1 cellular context compared by ENCODE assay signal in genomic region chr1:207241164-207241934, GRCh38.
TF ChIP-seq lines count a peak whose summit lies in the region.

No MANE protein-coding gene starts in this region.

TF ChIP-seq in HepG2, 621 proteins besides CTCF, POLR2A, EP300 and RAD21 (continued from another document):
- TF ChIP-seq MNT (IDR thresholded peaks at IDR 0.05) (peak; percentile 61), NR1H2 (CRISPR knock-in tag; IDR thresholded peaks at IDR 0.05; ENCODE audit: borderline replicate concordance, low read depth) (no peak), FOXK1 (CRISPR knock-in tag; IDR thresholded peaks at IDR 0.05; ENCODE audit: borderline replicate concordance, low read depth) (peak; percentile 57; the same call in 1 of the 2 replicates), HMG20A (CRISPR knock-in tag; IDR thresholded peaks at IDR 0.05; ENCODE audit: borderline replicate concordance) (peak; percentile 43), NR2F6 (IDR thresholded peaks at IDR 0.05) (peak; percentile 82), NR2F6 (CRISPR knock-in tag; IDR thresholded peaks at IDR 0.05) (peak; percentile 89), ZNF441 (CRISPR knock-in tag; IDR thresholded peaks at IDR 0.05; ENCODE audit: borderline replicate concordance) (peak; percentile 27; the same call in 1 of the 2 replicates), ZBTB26 (CRISPR knock-in tag; IDR thresholded peaks at IDR 0.05; ENCODE audit: borderline replicate concordance) (0 out of 2 replicates have a peak, but pooled peaks have one; percentile 42), ZBTB25 (CRISPR knock-in tag; IDR thresholded peaks at IDR 0.05) (peak; percentile 31; the same call in 1 of the 2 replicates), MXD4 (CRISPR knock-in tag; IDR thresholded peaks at IDR 0.05) (peak; percentile 54; the same call in 1 of the 2 replicates), ZBTB21 (CRISPR knock-in tag; IDR thresholded peaks at IDR 0.05) (no peak), TBX2 (CRISPR knock-in tag; IDR thresholded peaks at IDR 0.05; ENCODE audit: borderline replicate concordance) (peak; percentile 54; the same call in 1 of the 2 replicates), ONECUT2 (CRISPR knock-in tag; IDR thresholded peaks at IDR 0.05) (peak; percentile 53; the same call in 1 of the 2 replicates), NCOA2 (CRISPR knock-in tag; IDR thresholded peaks at IDR 0.05) (peak; percentile 84), ELF3 (CRISPR knock-in tag; IDR thresholded peaks at IDR 0.05) (0 out of 2 replicates have a peak, but pooled peaks have one; percentile 17), NR0B2 (CRISPR knock-in tag; IDR thresholded peaks at IDR 0.05) (no peak), CBX5 (CRISPR knock-in tag; IDR thresholded peaks at IDR 0.05; ENCODE audit: borderline replicate concordance) (peak; percentile 41; the same call in 1 of the 2 replicates), SOX13 (IDR thresholded peaks at IDR 0.05) (no peak), SOX13 (CRISPR knock-in tag; conservative IDR thresholded peaks at IDR 0.05 in 1 of 2, IDR thresholded peaks at IDR 0.05 in 1 of 2) (peak in 1 of 2 experiments; percentile 54; a peak in 1 of 4 replicates), HNF4G (IDR thresholded peaks at IDR 0.05; ENCODE audit: borderline replicate concordance, low read depth, low read length) (no peak; the same call in 1 of the 2 replicates), HNF4G (CRISPR knock-in tag; IDR thresholded peaks at IDR 0.05; ENCODE audit: borderline replicate concordance, low read depth) (peak; percentile 39; the same call in 1 of the 2 replicates), KAT2B (IDR thresholded peaks at IDR 0.05; ENCODE audit: borderline replicate concordance, low read depth, low read length) (peak; percentile 75; the same call in 1 of the 2 replicates), FOSL2 (CRISPR knock-in tag; IDR thresholded peaks at IDR 0.05) (peak; percentile 70), MLX (CRISPR knock-in tag; IDR thresholded peaks at IDR 0.05) (peak; percentile 88), KAT8 (CRISPR knock-in tag; IDR thresholded peaks at IDR 0.05) (peak; percentile 60; the same call in 1 of the 2 replicates), CBX2 (IDR thresholded peaks at IDR 0.05; ENCODE audit: low read depth, low read length) (no peak), CBX2 (CRISPR knock-in tag; IDR thresholded peaks at IDR 0.05; ENCODE audit: low read depth) (no peak), SOX5 (CRISPR knock-in tag; IDR thresholded peaks at IDR 0.05; ENCODE audit: borderline replicate concordance) (peak; percentile 73; the same call in 1 of the 2 replicates)
- TF ChIP-seq, protein P1, sequence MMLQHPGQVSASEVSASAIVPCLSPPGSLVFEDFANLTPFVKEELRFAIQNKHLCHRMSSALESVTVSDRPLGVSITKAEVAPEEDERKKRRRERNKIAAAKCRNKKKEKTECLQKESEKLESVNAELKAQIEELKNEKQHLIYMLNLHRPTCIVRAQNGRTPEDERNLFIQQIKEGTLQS (CRISPR knock-in tag; IDR thresholded peaks at IDR 0.05), result no peak
- TF ChIP-seq, protein P2, sequence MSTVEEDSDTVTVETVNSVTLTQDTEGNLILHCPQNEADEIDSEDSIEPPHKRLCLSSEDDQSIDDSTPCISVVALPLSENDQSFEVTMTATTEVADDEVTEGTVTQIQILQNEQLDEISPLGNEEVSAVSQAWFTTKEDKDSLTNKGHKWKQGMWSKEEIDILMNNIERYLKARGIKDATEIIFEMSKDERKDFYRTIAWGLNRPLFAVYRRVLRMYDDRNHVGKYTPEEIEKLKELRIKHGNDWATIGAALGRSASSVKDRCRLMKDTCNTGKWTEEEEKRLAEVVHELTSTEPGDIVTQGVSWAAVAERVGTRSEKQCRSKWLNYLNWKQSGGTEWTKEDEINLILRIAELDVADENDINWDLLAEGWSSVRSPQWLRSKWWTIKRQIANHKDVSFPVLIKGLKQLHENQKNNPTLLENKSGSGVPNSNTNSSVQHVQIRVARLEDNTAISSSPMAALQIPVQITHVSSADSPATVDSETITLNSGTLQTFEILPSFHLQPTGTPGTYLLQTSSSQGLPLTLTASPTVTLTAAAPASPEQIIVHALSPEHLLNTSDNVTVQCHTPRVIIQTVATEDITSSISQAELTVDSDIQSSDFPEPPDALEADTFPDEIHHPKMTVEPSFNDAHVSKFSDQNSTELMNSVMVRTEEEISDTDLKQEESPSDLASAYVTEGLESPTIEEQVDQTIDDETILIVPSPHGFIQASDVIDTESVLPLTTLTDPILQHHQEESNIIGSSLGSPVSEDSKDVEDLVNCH (CRISPR knock-in tag; IDR thresholded peaks at IDR 0.05), result no peak
- TF ChIP-seq, protein P3, sequence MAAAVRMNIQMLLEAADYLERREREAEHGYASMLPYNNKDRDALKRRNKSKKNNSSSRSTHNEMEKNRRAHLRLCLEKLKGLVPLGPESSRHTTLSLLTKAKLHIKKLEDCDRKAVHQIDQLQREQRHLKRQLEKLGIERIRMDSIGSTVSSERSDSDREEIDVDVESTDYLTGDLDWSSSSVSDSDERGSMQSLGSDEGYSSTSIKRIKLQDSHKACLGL (CRISPR knock-in tag; IDR thresholded peaks at IDR 0.05), result no peak
- TF ChIP-seq, protein P4, sequence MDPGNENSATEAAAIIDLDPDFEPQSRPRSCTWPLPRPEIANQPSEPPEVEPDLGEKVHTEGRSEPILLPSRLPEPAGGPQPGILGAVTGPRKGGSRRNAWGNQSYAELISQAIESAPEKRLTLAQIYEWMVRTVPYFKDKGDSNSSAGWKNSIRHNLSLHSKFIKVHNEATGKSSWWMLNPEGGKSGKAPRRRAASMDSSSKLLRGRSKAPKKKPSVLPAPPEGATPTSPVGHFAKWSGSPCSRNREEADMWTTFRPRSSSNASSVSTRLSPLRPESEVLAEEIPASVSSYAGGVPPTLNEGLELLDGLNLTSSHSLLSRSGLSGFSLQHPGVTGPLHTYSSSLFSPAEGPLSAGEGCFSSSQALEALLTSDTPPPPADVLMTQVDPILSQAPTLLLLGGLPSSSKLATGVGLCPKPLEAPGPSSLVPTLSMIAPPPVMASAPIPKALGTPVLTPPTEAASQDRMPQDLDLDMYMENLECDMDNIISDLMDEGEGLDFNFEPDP (CRISPR knock-in tag; conservative IDR thresholded peaks at IDR 0.05), result 0 out of 2 replicates have a peak, but pooled peaks have one; percentile 90
- TF ChIP-seq, protein P5, sequence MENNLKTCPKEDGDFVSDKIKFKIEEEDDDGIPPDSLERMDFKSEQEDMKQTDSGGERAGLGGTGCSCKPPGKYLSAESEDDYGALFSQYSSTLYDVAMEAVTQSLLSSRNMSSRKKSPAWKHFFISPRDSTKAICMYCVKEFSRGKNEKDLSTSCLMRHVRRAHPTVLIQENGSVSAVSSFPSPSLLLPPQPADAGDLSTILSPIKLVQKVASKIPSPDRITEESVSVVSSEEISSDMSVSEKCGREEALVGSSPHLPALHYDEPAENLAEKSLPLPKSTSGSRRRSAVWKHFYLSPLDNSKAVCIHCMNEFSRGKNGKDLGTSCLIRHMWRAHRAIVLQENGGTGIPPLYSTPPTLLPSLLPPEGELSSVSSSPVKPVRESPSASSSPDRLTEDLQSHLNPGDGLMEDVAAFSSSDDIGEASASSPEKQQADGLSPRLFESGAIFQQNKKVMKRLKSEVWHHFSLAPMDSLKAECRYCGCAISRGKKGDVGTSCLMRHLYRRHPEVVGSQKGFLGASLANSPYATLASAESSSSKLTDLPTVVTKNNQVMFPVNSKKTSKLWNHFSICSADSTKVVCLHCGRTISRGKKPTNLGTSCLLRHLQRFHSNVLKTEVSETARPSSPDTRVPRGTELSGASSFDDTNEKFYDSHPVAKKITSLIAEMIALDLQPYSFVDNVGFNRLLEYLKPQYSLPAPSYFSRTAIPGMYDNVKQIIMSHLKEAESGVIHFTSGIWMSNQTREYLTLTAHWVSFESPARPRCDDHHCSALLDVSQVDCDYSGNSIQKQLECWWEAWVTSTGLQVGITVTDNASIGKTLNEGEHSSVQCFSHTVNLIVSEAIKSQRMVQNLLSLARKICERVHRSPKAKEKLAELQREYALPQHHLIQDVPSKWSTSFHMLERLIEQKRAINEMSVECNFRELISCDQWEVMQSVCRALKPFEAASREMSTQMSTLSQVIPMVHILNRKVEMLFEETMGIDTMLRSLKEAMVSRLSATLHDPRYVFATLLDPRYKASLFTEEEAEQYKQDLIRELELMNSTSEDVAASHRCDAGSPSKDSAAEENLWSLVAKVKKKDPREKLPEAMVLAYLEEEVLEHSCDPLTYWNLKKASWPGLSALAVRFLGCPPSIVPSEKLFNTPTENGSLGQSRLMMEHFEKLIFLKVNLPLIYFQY (CRISPR knock-in tag; IDR thresholded peaks at IDR 0.05; ENCODE audit: borderline replicate concordance), result no peak
